Comparison of ENCODE assay signal across 15 cellular contexts in genomic region chr17:3815122-3815521, GRCh38.
"Had no signal": no experiment of that assay in that cellular context is flagged by ENCODE, and none has a peak within 500 bp of the region (broad histone marks: within the 10 kb centered on the region; RNA-seq: fewer than 3 reads in every experiment).

No MANE protein-coding gene starts in this region.

- H3K27ac Mint-ChIP-seq: activated naive CD8-positive, alpha-beta T cell treated with anti-CD3 and anti-CD28 coated beads, Interleukin-2, amount 50 U/mL, for 24 hours; activated T-cell treated with anti-CD3 and anti-CD28 coated beads, Interleukin-2, amount 50 U/mL, for 72 hours; memory B cell had no signal

- DNase-seq: activated CD4-positive, alpha-beta T cell treated with anti-CD3 and anti-CD28 coated beads, Interleukin-2, amount 50 U/mL, for 1 hour; activated naive CD8-positive, alpha-beta T cell treated with anti-CD3 and anti-CD28 coated beads, Interleukin-2, amount 50 U/mL, for 24 hours; activated T-cell treated with anti-CD3 and anti-CD28 coated beads, Interleukin-2, amount 50 U/mL, for 72 hours; anterior cingulate cortex; brain microvascular endothelial cell; cerebellar nuclear complex; cortex of kidney; heart right ventricle; naive thymus-derived CD4-positive, alpha-beta T cell; stimulated activated naive CD4-positive, alpha-beta T cell; T-helper 1 cell; T-helper 9 cell had no signal

- H3K9me3 Mint-ChIP-seq: activated naive CD8-positive, alpha-beta T cell treated with anti-CD3 and anti-CD28 coated beads, Interleukin-2, amount 50 U/mL, for 24 hours; activated T-cell treated with anti-CD3 and anti-CD28 coated beads, Interleukin-2, amount 50 U/mL, for 72 hours; memory B cell; naive thymus-derived CD4-positive, alpha-beta T cell had no signal

- ATAC-seq: activated CD4-positive, CD25-positive, alpha-beta regulatory T cell treated with anti-CD3 and anti-CD28 coated beads, Interleukin-2, amount 50 U/mL, for 24 hours; activated naive CD8-positive, alpha-beta T cell treated with anti-CD3 and anti-CD28 coated beads, Interleukin-2, amount 50 U/mL, for 24 hours; activated T-cell treated with anti-CD3 and anti-CD28 coated beads, Interleukin-2, amount 50 U/mL, for 72 hours; heart right ventricle; naive thymus-derived CD4-positive, alpha-beta T cell; sciatic nerve had no signal

- H3K4me3 Mint-ChIP-seq: activated naive CD8-positive, alpha-beta T cell treated with anti-CD3 and anti-CD28 coated beads, Interleukin-2, amount 50 U/mL, for 24 hours; activated T-cell treated with anti-CD3 and anti-CD28 coated beads, Interleukin-2, amount 50 U/mL, for 72 hours; memory B cell; naive thymus-derived CD4-positive, alpha-beta T cell had no signal

- H3K27me3 Mint-ChIP-seq: activated naive CD8-positive, alpha-beta T cell treated with anti-CD3 and anti-CD28 coated beads, Interleukin-2, amount 50 U/mL, for 24 hours; memory B cell; naive thymus-derived CD4-positive, alpha-beta T cell had no signal
